Comparison of ENCODE assay signal across 9 cellular contexts in the genomic region with DNA sequence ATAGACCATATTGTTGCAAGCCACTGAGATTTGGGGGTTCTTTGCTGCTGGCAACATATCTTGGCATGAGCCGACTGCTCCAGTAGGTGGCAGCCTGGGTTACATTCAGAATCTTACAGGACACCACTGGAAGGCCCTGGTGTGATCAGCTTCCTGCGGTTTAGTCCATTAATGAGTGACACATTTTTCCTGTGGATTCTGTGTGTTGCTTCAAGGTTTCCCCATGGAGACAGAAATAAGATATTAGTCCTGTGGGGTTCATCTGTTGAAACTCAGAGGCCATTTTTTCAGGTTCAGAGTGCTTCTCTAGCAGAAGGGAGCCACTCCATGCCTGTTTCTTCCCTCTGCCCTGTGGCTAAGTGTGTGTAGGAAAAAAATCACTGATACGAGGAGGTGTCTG.
DNase-seq lines count a peak whose midpoint lies in the region; ATAC-seq and TF ChIP-seq lines count a peak whose summit lies in the region.
"Had no signal": no experiment of that assay in that cellular context is flagged by ENCODE, and none has a peak within 500 bp of the region (broad histone marks: within the 10 kb centered on the region; RNA-seq: fewer than 3 reads in every experiment).

No MANE protein-coding gene starts in this region.

- H3K9me1 ChIP-seq in IMR-90 (ENCODE audit: insufficient read depth, low read length) = no peaks in the 10 kb centered on the region

- no peaks in the 10 kb centered on the region for H3K79me1 ChIP-seq in IMR-90 (ENCODE audit: low read depth in 1 of 2, low read length in 2 of 2)

- H3K36me3 Mint-ChIP-seq in naive thymus-derived CD8-positive, alpha-beta T cell = no peaks in the 10 kb centered on the region
- H3K36me3 Mint-ChIP-seq: naive B cell had no signal

- H3K4me1 ChIP-seq in GM23248 (ENCODE audit: insufficient read depth) (peaks cover 14% of the 10 kb centered on the region), IMR-90 (ENCODE audit: control insufficient read depth, insufficient read depth, low read length) (no peaks in the 10 kb centered on the region)

- no peak overlapping the region for H4K91ac ChIP-seq in IMR-90 (ENCODE audit: insufficient read depth, low read depth, low read length)

- H3K9ac ChIP-seq in GM23248 (no peak overlapping the region), IMR-90 (ENCODE audit: low read depth, low read length) (no peak overlapping the region)

- no peak overlapping the region for H3K4me3 Mint-ChIP-seq in naive thymus-derived CD8-positive, alpha-beta T cell
- H3K4me3 Mint-ChIP-seq: naive B cell had no signal

- 22 to 28% methylated on average over 3 of the region's 3 CpGs for WGBS in GM23248 (ENCODE audit: low coverage in 1 of 2, low lambda C conversion rate in 2 of 2, missing lambda C conversion rate in 2 of 2), 2 experiments
- 0% methylated on average over 1 of the region's 3 CpGs; no CpG with 5 or more reads in 1 of the 2 experiments for WGBS in IMR-90 (ENCODE audit: extremely low coverage in 2 of 2, insufficient read length in 1 of 2), 2 experiments

- CTCF ChIA-PET in IMR-90 (lab: Yijun Ruan, JAX) = interaction anchor here (0.7 to 1.4 kb wide), 7 partner anchors 13 to 342 kb away, joined by 3 to 9 read pairs (median 4); no protein-coding TSS in a partner anchor

- H2AK9ac ChIP-seq in IMR-90 (replicated peaks; ENCODE audit: low read depth, low read length, poor library complexity) = no peak overlapping the region

- H3K4me2 ChIP-seq in GM23248 (ENCODE audit: unreplicated experiment) (no peak overlapping the region), IMR-90 (ENCODE audit: low read depth, low read length) (no peak overlapping the region)

- H4K8ac ChIP-seq in IMR-90 (ENCODE audit: low read depth in 2 of 2, low read length in 2 of 2) = no peak overlapping the region

- peak; percentile 48 for TF ChIP-seq CTCF in IMR-90 (conservative IDR thresholded peaks at IDR 0.05; ENCODE audit: low read depth, low read length)

- H2AK5ac ChIP-seq in IMR-90 (ENCODE audit: low read depth, low read length) = no peak overlapping the region

- H3K9me2 ChIP-seq in GM23248 (ENCODE audit: insufficient read depth) = no peaks in the 10 kb centered on the region

- TF ChIP-seq RAD21 in IMR-90 (IDR thresholded peaks at IDR 0.05; ENCODE audit: low read length) = peak; percentile 51

- TF ChIP-seq POLR2A in IMR-90 (IDR thresholded peaks at IDR 0.05; ENCODE audit: low read depth, low read length) (no peak), erythroblast (IDR thresholded peaks at IDR 0.05; ENCODE audit: low read length) (no peak)

- POLR2A ChIA-PET in IMR-90 (lab: Charles Lee; ENCODE audit: unreplicated experiment) = no interaction called here
- POLR2A ChIA-PET in naive thymus-derived CD8-positive, alpha-beta T cell (lab: Charles Lee) = no interaction called here

- peak; percentile 88 for ATAC-seq in IMR-90 (ENCODE audit: low read depth)
- no peak for ATAC-seq in naive thymus-derived CD8-positive, alpha-beta T cell

- H3K27me3 Mint-ChIP-seq in naive thymus-derived CD8-positive, alpha-beta T cell = peaks cover 0 to 12% (median 1%) of the 10 kb centered on the region in 5 donors

- H4K20me1 ChIP-seq in GM23248 (ENCODE audit: insufficient read depth) = no peaks in the 10 kb centered on the region
- no peaks in the 10 kb centered on the region for H4K20me1 ChIP-seq in IMR-90 (ENCODE audit: insufficient read depth, low read length)

- in situ Hi-C loops in GM23248 (cut with MboI) = loop anchor here (10.0 kb wide), 1 partner anchor 337 kb away; no protein-coding TSS in a partner anchor
- in situ Hi-C loops in IMR-90 (cut with MboI; ENCODE audit: low sequenced_read_pairs) = no loop called here

- no peak overlapping the region for H3K4me3 ChIP-seq in GM23248
- no peak overlapping the region for H3K4me3 ChIP-seq in IMR-90 (ENCODE audit: insufficient read depth, low read depth, low read length)

- no peak overlapping the region for H3K27ac Mint-ChIP-seq in naive thymus-derived CD8-positive, alpha-beta T cell
- H3K27ac Mint-ChIP-seq: naive B cell had no signal

- BruUV-seq in IMR-90 (replicated peaks; lab: Mats Ljungman, UMichigan) = no TSS peak

- H2BK5ac ChIP-seq in IMR-90 (ENCODE audit: low read depth, low read length, poor library complexity, severe bottlenecking) = no peak overlapping the region

- DNase-seq in stimulated activated CD4-positive, alpha-beta T cell treated with anti-CD3 and anti-CD28 coated beads, Interleukin-4, amount 100 ng/mL, for 48 hours (ENCODE audit: low read depth in 2 of 2) = peak; percentile 4
- no peak for DNase-seq in stimulated activated CD4-positive, alpha-beta T cell treated with anti-CD3 and anti-CD28 coated beads, Interleukin-4, amount 100 ng/mL, for 4 hours
- DNase-seq in GM23248 (peak; percentile 93), IMR-90 (peak; percentile 29), SHP77 (lab: John Stamatoyannopoulos, UW) (peak; percentile 49 to 62), erythroblast (lab: John Stamatoyannopoulos, UW) (peak; percentile 22 to 39), occipital lobe (lab: John Stamatoyannopoulos, UW) (peak; percentile 9)
- DNase-seq in naive thymus-derived CD8-positive, alpha-beta T cell = no peak
- DNase-seq: naive B cell had no signal

- H4K5ac ChIP-seq in IMR-90 (ENCODE audit: low read depth, low read length) = no peak overlapping the region

- no peak overlapping the region for H3K14ac ChIP-seq in IMR-90 (replicated peaks; ENCODE audit: low read depth, low read length)

- intact Hi-C loops in IMR-90 (cut with micrococcal nuclease) = loop anchor here (1.0 kb wide), 1 partner anchor 342 kb away; no protein-coding TSS in a partner anchor

- H2BK120ac ChIP-seq in IMR-90 (ENCODE audit: low read depth, low read length) = no peak overlapping the region

- H3K36me3 ChIP-seq in GM23248 (ENCODE audit: low read depth) = no peaks in the 10 kb centered on the region
- H3K36me3 ChIP-seq in IMR-90 (ENCODE audit: control insufficient read depth, insufficient read depth, low read length) = no peaks in the 10 kb centered on the region

- H3K27ac ChIP-seq in GM23248 = peak overlapping the region; percentile 34; the same call in 1 of the 2 replicates
- no peak overlapping the region for H3K27ac ChIP-seq in IMR-90 (ENCODE audit: insufficient read depth, low read length)

- no peak overlapping the region for H3K23ac ChIP-seq in IMR-90 (ENCODE audit: low read depth, low read length)

- H3F3A ChIP-seq in GM23248 (ENCODE audit: insufficient read depth) = peaks cover 3% of the 10 kb centered on the region; the same call in 1 of the 2 replicates

- no peaks in the 10 kb centered on the region for H3K4me1 Mint-ChIP-seq in naive thymus-derived CD8-positive, alpha-beta T cell
- H3K4me1 Mint-ChIP-seq: naive B cell had no signal

- no peak overlapping the region for H3K56ac ChIP-seq in IMR-90 (ENCODE audit: extremely low read depth, insufficient read depth, low read length)

- no peak overlapping the region for H2BK15ac ChIP-seq in IMR-90 (ENCODE audit: low read depth, low read length)

- H3K18ac ChIP-seq in IMR-90 (ENCODE audit: low read depth, low read length) = no peak overlapping the region

- no peak overlapping the region for H2BK20ac ChIP-seq in IMR-90 (ENCODE audit: low read depth, low read length)

- no peaks in the 10 kb centered on the region for H3K79me2 ChIP-seq in GM23248 (ENCODE audit: insufficient read depth)

- peaks cover 0 to 2% (median 0%) of the 10 kb centered on the region in 9 donors for H3K9me3 Mint-ChIP-seq in naive thymus-derived CD8-positive, alpha-beta T cell
- H3K9me3 Mint-ChIP-seq: naive B cell had no signal

- H2AFZ ChIP-seq in GM23248 (no peak overlapping the region), IMR-90 (replicated peaks; ENCODE audit: low read length, poor library complexity) (no peak overlapping the region)

- H3K27me3 ChIP-seq in GM23248 (replicated peaks; ENCODE audit: insufficient read depth) (no peaks in the 10 kb centered on the region), IMR-90 (ENCODE audit: control insufficient read depth, insufficient read depth, low read length) (no peaks in the 10 kb centered on the region)

- dilution Hi-C loops in IMR-90 (cut with HindIII; ENCODE audit: low sequenced_read_pairs, unreplicated experiment) = no loop called here

- H3K9me3 ChIP-seq in GM23248 (ENCODE audit: low read depth) = no peaks in the 10 kb centered on the region
- H3K9me3 ChIP-seq in IMR-90 (ENCODE audit: control insufficient read depth, insufficient read depth, low read length) = no peaks in the 10 kb centered on the region

- H3K4ac ChIP-seq in IMR-90 (ENCODE audit: low read depth, low read length) = no peak overlapping the region

TF ChIP-seq in IMR-90, 13 proteins besides CTCF, POLR2A, EP300 and RAD21:
- TF ChIP-seq BHLHE40 (IDR thresholded peaks at IDR 0.05; ENCODE audit: low read depth, low read length) (no peak), RFX5 (IDR thresholded peaks at IDR 0.05; ENCODE audit: low read depth, low read length) (no peak), USF2 (IDR thresholded peaks at IDR 0.05; ENCODE audit: low read depth, low read length) (no peak), FOS (IDR thresholded peaks at IDR 0.05; ENCODE audit: low read depth, low read length) (no peak), SMC3 (IDR thresholded peaks at IDR 0.05; ENCODE audit: low read depth, low read length) (peak; percentile 41), CHD1 (IDR thresholded peaks at IDR 0.05; ENCODE audit: low read depth, low read length) (no peak), NFE2L2 (IDR thresholded peaks at IDR 0.05; ENCODE audit: low read depth, low read length) (no peak)

Comparison
In these comparisons a context has a peak if more than half of its experiments do, and no peak if none do; other contexts are left out.
1. DNase-seq: peak in stimulated activated CD4-positive, alpha-beta T cell treated with anti-CD3 and anti-CD28 coated beads, Interleukin-4, amount 100 ng/mL, for 48 hours (2 of 2), GM23248 (single experiment), IMR-90 (single experiment), SHP77 (2 of 2), erythroblast (2 of 2) and occipital lobe (single experiment); none in stimulated activated CD4-positive, alpha-beta T cell treated with anti-CD3 and anti-CD28 coated beads, Interleukin-4, amount 100 ng/mL, for 4 hours (0 of 2) and naive thymus-derived CD8-positive, alpha-beta T cell (0 of 10).